In the genomic region with DNA sequence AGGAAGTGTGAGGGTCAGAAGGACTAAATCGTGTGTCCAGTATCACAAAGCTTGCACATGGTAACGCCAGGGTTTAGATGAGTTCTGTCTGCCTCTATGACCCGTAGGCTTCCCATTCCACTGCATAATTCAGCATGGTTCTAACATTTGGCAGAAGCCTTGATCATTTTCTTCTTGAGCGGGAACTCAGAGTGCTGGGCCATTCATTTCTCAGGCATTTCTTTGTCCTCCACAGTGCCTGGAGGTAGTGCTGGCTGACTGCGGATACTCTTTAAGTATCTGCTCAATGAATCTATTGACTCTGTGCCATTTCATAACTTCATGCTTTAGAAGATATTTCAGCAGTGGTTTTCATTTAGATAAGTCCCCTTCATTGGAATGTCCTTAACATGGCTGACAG, we compare ENCODE assay signal across 18 cellular contexts.
DNase-seq lines count a peak whose midpoint lies in the region; FAIRE-seq lines count a peak whose summit lies in the region.
"Had no signal": no experiment of that assay in that cellular context is flagged by ENCODE, and none has a peak within 500 bp of the region (broad histone marks: within the 10 kb centered on the region; RNA-seq: fewer than 3 reads in every experiment).

No MANE protein-coding gene starts in this region.

- in situ Hi-C loops in SK-MEL-5 (cut with HindIII; ENCODE audit: low pct_unique_long_range_greater_than_20kb, low sequenced_read_pairs) = no loop called here

- DNase-seq in SK-MEL-5 (ENCODE audit: low read depth, low spot score) = peak; percentile 87
- DNase-seq in foreskin melanocyte = peak; percentile 94
- DNase-seq in substantia nigra (lab: John Stamatoyannopoulos, UW) = peak in 1 of 49 donors; percentile 2
- DNase-seq in activated T-cell treated with anti-CD3 and anti-CD28 coated beads for 4 hours = no peak
- DNase-seq in frontal cortex (ENCODE audit: low spot score in 2 of 2) = no peak
- no peak for DNase-seq in SKM-1 treated with dmso at 0.1 percent for 144 hours (lab: John Stamatoyannopoulos, UW; ENCODE audit: unreplicated experiment)
- DNase-seq: C1 segment of cervical spinal cord; Caco-2; CD4-positive, alpha-beta memory T cell; DMS153; DND-41; GM23248; H7; HCEC 1CT had no signal

- peak overlapping the region; percentile 15 for H3K27ac ChIP-seq in substantia nigra (ENCODE audit: low read depth, low read length, poor library complexity, severe bottlenecking)
- H3K27ac ChIP-seq: GM23248 had no signal

- FAIRE-seq in frontal cortex (lab: Jason Lieb, UNC) = no peak
- FAIRE-seq: G401.6, GM12892, GM19239, H1 had no signal

Comparison
In these comparisons a context has a peak if more than half of its experiments do, and no peak if none do; other contexts are left out.
1. DNase-seq: peak in SK-MEL-5 (single experiment) and foreskin melanocyte (single experiment); none in activated T-cell treated with anti-CD3 and anti-CD28 coated beads for 4 hours (single experiment), frontal cortex (0 of 2) and SKM-1 treated with dmso at 0.1 percent for 144 hours (single experiment).